ENCODE assay signal across 11 cellular contexts in genomic region chr5:40428129-40428528, GRCh38.
DNase-seq lines count a peak whose midpoint lies in the region; ATAC-seq and TF ChIP-seq lines count a peak whose summit lies in the region.
"Had no signal": no experiment of that assay in that cellular context is flagged by ENCODE, and none has a peak within 500 bp of the region (broad histone marks: within the 10 kb centered on the region; RNA-seq: fewer than 3 reads in every experiment).

No MANE protein-coding gene starts in this region.

- peaks cover 11 to 34% (median 27%) of the 10 kb centered on the region in 3 donors for H3K4me1 Mint-ChIP-seq in T-cell

- 40 to 54% (median 43%) methylated on average over 1 of the region's 1 CpG for WGBS in heart left ventricle, 4 donors

- H3K9me3 ChIP-seq in heart left ventricle: peaks cover 0 to 4% (median 0%) of the 10 kb centered on the region in 12 donors

- H3K9me3 Mint-ChIP-seq in T-cell: peaks cover 0 to 4% (median 0%) of the 10 kb centered on the region in 3 donors

- peak overlapping the region; percentile 64 to 68 for H3K27ac Mint-ChIP-seq in T-cell

- no peak for TF ChIP-seq CTCF in heart left ventricle (IDR thresholded peaks at IDR 0.05)
- no peak for TF ChIP-seq CTCF in GM10248 (IDR thresholded peaks at IDR 0.05; ENCODE audit: control extremely low read depth, extremely low read depth, low read depth, missing control alignments)

- CTCF ChIA-PET in T-cell (lab: Charles Lee) (interaction anchor here in 1 of 2 donors (0.9 to 3.1 kb wide), 2 partner anchors 9 to 12 kb away, joined by 3 to 14 read pairs; no protein-coding TSS in a partner anchor), GM10248 (lab: Yijun Ruan, JAX) (interaction anchor here (0.7 to 1.1 kb wide), 3 partner anchors 9 to 14 kb away, joined by 3 to 4 read pairs (median 3); no protein-coding TSS in a partner anchor)

- ATAC-seq in T-cell (replicated peaks in 1 of 4) (peak in 1 of 4 experiments; percentile 67), heart left ventricle (peak in 3 of 4 donors; percentile 37 to 84 (median 63)), HG02678 (IDR thresholded peaks at IDR 0.05; ENCODE audit: unreplicated experiment) (no peak)

- intact Hi-C loops in heart left ventricle (cut with DNase I): loop anchor here in 1 of 10 donors (10.0 kb wide), 1 partner anchor 257 kb away; no protein-coding TSS in a partner anchor

- H3K36me3 ChIP-seq in heart left ventricle: no peaks in the 10 kb centered on the region

- H3K27me3 Mint-ChIP-seq in T-cell: no peaks in the 10 kb centered on the region

- no peak for TF ChIP-seq POLR2A in heart left ventricle (IDR thresholded peaks at IDR 0.05)

- POLR2A ChIA-PET in T-cell (lab: Charles Lee) (interaction anchor here (0.5 to 1.5 kb wide), 2 partner anchors 9 to 13 kb away, joined by 3 to 7 read pairs; no protein-coding TSS in a partner anchor), GM10248 (lab: Yijun Ruan, JAX) (no interaction called here)

- no peak overlapping the region for H3K27ac ChIP-seq in heart left ventricle

- H3K36me3 Mint-ChIP-seq in T-cell: no peaks in the 10 kb centered on the region
- H3K36me3 Mint-ChIP-seq: CD4-positive, CD25-positive, alpha-beta regulatory T cell had no signal

- H3K4me3 Mint-ChIP-seq in T-cell: no peak overlapping the region
- H3K4me3 Mint-ChIP-seq: CD4-positive, CD25-positive, alpha-beta regulatory T cell had no signal

- no peaks in the 10 kb centered on the region for H3K27me3 ChIP-seq in heart left ventricle

- DNase-seq in A172 (ENCODE audit: low spot score) (peak; percentile 61), H4 (ENCODE audit: low spot score) (peak; percentile 20), T-cell (no peak), heart left ventricle (peak in 2 of 5 donors; percentile 64 to 70), NCI-H2029 (lab: John Stamatoyannopoulos, UW) (no peak), GM10248 (ENCODE audit: extremely low spot score) (no peak)
- DNase-seq in stimulated activated CD4-positive, alpha-beta T cell treated with anti-CD3 and anti-CD28 coated beads, Interleukin-15, amount 100 ng/mL, for 24 hours: no peak
- DNase-seq: activated effector memory CD4-positive, alpha-beta T cell treated with Interleukin-2 at 50 U/mL for 16 hours; CD4-positive, CD25-positive, alpha-beta regulatory T cell; retina had no signal

- no peak overlapping the region for H3K4me3 ChIP-seq in heart left ventricle

- peaks cover 0 to 28% (median 12%) of the 10 kb centered on the region in 12 donors for H3K4me1 ChIP-seq in heart left ventricle

Comparison
In these comparisons a context has a peak if more than half of its experiments do, and no peak if none do; other contexts are left out.
1. DNase-seq: peak in A172 (single experiment) and H4 (single experiment); none in T-cell (0 of 34), NCI-H2029 (single experiment), GM10248 (single experiment) and stimulated activated CD4-positive, alpha-beta T cell treated with anti-CD3 and anti-CD28 coated beads, Interleukin-15, amount 100 ng/mL, for 24 hours (single experiment).